1 cellular context compared by ENCODE assay signal in the genomic region with DNA sequence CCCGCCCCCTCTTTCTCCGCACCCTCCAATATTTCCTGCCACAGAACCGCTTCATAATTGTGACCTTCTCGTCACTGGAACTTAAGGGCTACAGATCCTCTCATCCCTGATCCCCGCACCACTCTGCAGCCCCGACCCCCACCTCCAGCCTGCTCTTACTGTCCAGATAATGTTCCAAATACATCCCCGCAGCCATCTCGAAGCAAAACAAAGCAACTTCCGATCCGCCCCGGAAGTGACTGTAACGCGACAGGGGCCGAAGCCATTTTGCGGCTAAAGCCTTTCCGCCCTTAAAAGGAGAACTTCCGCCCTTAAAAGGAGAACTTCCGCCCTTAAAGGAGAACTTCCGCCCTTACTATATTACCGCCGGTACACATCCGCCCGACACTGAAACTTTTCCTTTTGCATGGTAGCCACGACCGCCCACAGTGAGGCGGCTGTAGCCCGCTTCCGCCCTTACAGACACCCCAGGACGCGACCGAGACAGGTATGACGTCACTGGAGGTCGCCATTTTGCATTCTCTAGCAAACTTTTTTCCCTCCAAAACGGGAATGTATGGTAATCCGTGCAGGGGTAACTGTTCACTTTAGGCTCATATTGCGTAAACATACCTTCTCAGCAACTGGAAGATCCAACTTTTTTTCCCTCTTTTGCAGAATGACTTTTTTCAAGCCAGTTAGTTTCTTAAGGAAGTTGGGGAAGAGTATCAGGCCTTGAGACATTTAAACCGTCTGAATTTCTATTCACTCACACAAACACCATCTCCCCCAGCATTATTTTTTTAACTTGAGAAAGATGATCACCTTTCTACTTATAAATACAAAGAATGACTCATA.
TF ChIP-seq lines count a peak whose summit lies in the region.

A gene (minus strand): TSS at position 214 of the 837 bp plus-strand sequence. CDS start 18 bp downstream, at position 196.

TF ChIP-seq in HepG2, 621 proteins besides CTCF, POLR2A, EP300 and RAD21 (continued from another document and continues in another):
- TF ChIP-seq, protein P1, sequence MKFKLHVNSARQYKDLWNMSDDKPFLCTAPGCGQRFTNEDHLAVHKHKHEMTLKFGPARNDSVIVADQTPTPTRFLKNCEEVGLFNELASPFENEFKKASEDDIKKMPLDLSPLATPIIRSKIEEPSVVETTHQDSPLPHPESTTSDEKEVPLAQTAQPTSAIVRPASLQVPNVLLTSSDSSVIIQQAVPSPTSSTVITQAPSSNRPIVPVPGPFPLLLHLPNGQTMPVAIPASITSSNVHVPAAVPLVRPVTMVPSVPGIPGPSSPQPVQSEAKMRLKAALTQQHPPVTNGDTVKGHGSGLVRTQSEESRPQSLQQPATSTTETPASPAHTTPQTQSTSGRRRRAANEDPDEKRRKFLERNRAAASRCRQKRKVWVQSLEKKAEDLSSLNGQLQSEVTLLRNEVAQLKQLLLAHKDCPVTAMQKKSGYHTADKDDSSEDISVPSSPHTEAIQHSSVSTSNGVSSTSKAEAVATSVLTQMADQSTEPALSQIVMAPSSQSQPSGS (CRISPR knock-in tag; IDR thresholded peaks at IDR 0.05), result peak; percentile 99
- TF ChIP-seq ZNF781 (CRISPR knock-in tag; IDR thresholded peaks at IDR 0.05; ENCODE audit: borderline replicate concordance, not compliant biosample characterization) (peak; percentile 68), PAWR (CRISPR knock-in tag; IDR thresholded peaks at IDR 0.05; ENCODE audit: borderline replicate concordance) (no peak), PRPF4 (IDR thresholded peaks at IDR 0.05; ENCODE audit: low read depth, low read length, poor library complexity, severe bottlenecking) (peak; percentile 37), CREM (IDR thresholded peaks at IDR 0.05) (peak; percentile 100), CREM (CRISPR knock-in tag; IDR thresholded peaks at IDR 0.05) (peak; percentile 82), ZSCAN25 (CRISPR knock-in tag; IDR thresholded peaks at IDR 0.05) (peak; percentile 90), RBFOX2 (IDR thresholded peaks at IDR 0.05; ENCODE audit: low read depth, low read length) (peak; percentile 62), ZNF850 (CRISPR knock-in tag; conservative IDR thresholded peaks at IDR 0.05) (no peak), ATAD3A (CRISPR knock-in tag; IDR thresholded peaks at IDR 0.05) (no peak), NCOR1 (IDR thresholded peaks at IDR 0.05; ENCODE audit: borderline replicate concordance, low read length) (peak; percentile 53; the same call in 1 of the 2 replicates), ZNF775 (CRISPR knock-in tag; IDR thresholded peaks at IDR 0.05; ENCODE audit: borderline replicate concordance) (no peak), KLF12 (CRISPR knock-in tag; IDR thresholded peaks at IDR 0.05; ENCODE audit: borderline replicate concordance) (peak; percentile 59; the same call in 1 of the 2 replicates), ZFX (CRISPR knock-in tag; IDR thresholded peaks at IDR 0.05; ENCODE audit: low read depth) (peak; percentile 55; the same call in 1 of the 2 replicates), KMT2B (CRISPR knock-in tag; IDR thresholded peaks at IDR 0.05) (peak; percentile 90), TCF7L2 (IDR thresholded peaks at IDR 0.05; ENCODE audit: low read depth, low read length) (no peak), PHF20 (CRISPR knock-in tag; IDR thresholded peaks at IDR 0.05) (peak; percentile 98), JUND (CRISPR knock-in tag; IDR thresholded peaks at IDR 0.05) (peak; percentile 65), SAP130 (CRISPR knock-in tag; IDR thresholded peaks at IDR 0.05; ENCODE audit: low read depth) (peak; percentile 97), BRD4 (CRISPR knock-in tag; IDR thresholded peaks at IDR 0.05) (peak; percentile 69; the same call in 1 of the 2 replicates), SOX5 (CRISPR knock-in tag; IDR thresholded peaks at IDR 0.05; ENCODE audit: borderline replicate concordance) (peak; percentile 55), SOX6 (IDR thresholded peaks at IDR 0.05) (no peak), SOX6 (CRISPR knock-in tag; IDR thresholded peaks at IDR 0.05) (peak; percentile 62), ZFP1 (CRISPR knock-in tag; IDR thresholded peaks at IDR 0.05) (no peak; the same call in 1 of the 2 replicates), THAP11 (CRISPR knock-in tag; IDR thresholded peaks at IDR 0.05) (peak; percentile 95), RXRA (CRISPR knock-in tag; IDR thresholded peaks at IDR 0.05) (0 out of 2 replicates have a peak, but pooled peaks have one; percentile 45), GABPA (IDR thresholded peaks at IDR 0.05; ENCODE audit: low read depth, low read length) (peak; percentile 93), GABPA (CRISPR knock-in tag; IDR thresholded peaks at IDR 0.05; ENCODE audit: low read depth) (peak; percentile 100), FOXA3 (CRISPR knock-in tag; IDR thresholded peaks at IDR 0.05) (peak; percentile 84), CCAR2 (optimal IDR thresholded peaks at IDR 0.05; ENCODE audit: low read depth, low read length) (no peak), ZSCAN31 (CRISPR knock-in tag; IDR thresholded peaks at IDR 0.05; ENCODE audit: low read depth) (peak; percentile 83; the same call in 1 of the 2 replicates)
- TF ChIP-seq, protein P2, sequence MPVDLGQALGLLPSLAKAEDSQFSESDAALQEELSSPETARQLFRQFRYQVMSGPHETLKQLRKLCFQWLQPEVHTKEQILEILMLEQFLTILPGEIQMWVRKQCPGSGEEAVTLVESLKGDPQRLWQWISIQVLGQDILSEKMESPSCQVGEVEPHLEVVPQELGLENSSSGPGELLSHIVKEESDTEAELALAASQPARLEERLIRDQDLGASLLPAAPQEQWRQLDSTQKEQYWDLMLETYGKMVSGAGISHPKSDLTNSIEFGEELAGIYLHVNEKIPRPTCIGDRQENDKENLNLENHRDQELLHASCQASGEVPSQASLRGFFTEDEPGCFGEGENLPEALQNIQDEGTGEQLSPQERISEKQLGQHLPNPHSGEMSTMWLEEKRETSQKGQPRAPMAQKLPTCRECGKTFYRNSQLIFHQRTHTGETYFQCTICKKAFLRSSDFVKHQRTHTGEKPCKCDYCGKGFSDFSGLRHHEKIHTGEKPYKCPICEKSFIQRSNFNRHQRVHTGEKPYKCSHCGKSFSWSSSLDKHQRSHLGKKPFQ (CRISPR knock-in tag; IDR thresholded peaks at IDR 0.05; ENCODE audit: insufficient replicate concordance), result no peak
- TF ChIP-seq, protein P3, sequence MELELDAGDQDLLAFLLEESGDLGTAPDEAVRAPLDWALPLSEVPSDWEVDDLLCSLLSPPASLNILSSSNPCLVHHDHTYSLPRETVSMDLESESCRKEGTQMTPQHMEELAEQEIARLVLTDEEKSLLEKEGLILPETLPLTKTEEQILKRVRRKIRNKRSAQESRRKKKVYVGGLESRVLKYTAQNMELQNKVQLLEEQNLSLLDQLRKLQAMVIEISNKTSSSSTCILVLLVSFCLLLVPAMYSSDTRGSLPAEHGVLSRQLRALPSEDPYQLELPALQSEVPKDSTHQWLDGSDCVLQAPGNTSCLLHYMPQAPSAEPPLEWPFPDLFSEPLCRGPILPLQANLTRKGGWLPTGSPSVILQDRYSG (CRISPR knock-in tag; IDR thresholded peaks at IDR 0.05), result no peak
- TF ChIP-seq, protein P4, sequence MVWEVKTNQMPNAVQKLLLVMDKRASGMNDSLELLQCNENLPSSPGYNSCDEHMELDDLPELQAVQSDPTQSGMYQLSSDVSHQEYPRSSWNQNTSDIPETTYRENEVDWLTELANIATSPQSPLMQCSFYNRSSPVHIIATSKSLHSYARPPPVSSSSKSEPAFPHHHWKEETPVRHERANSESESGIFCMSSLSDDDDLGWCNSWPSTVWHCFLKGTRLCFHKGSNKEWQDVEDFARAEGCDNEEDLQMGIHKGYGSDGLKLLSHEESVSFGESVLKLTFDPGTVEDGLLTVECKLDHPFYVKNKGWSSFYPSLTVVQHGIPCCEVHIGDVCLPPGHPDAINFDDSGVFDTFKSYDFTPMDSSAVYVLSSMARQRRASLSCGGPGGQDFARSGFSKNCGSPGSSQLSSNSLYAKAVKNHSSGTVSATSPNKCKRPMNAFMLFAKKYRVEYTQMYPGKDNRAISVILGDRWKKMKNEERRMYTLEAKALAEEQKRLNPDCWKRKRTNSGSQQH (CRISPR knock-in tag; IDR thresholded peaks at IDR 0.05; ENCODE audit: low read depth), result peak; percentile 82
- TF ChIP-seq, protein P5, sequence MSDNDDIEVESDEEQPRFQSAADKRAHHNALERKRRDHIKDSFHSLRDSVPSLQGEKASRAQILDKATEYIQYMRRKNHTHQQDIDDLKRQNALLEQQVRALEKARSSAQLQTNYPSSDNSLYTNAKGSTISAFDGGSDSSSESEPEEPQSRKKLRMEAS (IDR thresholded peaks at IDR 0.05), result peak; percentile 80
- TF ChIP-seq, protein P6, sequence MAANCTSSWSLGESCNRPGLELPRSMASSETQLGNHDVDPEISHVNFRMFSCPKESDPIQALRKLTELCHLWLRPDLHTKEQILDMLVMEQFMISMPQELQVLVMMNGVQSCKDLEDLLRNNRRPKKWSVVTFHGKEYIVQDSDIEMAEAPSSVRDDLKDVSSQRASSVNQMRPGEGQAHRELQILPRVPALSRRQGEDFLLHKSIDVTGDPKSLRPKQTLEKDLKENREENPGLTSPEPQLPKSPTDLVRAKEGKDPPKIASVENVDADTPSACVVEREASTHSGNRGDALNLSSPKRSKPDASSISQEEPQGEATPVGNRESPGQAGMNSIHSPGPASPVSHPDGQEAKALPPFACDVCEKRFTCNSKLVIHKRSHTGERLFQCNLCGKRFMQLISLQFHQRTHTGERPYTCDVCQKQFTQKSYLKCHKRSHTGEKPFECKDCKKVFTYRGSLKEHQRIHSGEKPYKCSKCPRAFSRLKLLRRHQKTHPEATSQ (CRISPR knock-in tag; IDR thresholded peaks at IDR 0.05; ENCODE audit: borderline replicate concordance), result 0 out of 2 replicates have a peak, but pooled peaks have one; percentile 19
- TF ChIP-seq, protein P7, sequence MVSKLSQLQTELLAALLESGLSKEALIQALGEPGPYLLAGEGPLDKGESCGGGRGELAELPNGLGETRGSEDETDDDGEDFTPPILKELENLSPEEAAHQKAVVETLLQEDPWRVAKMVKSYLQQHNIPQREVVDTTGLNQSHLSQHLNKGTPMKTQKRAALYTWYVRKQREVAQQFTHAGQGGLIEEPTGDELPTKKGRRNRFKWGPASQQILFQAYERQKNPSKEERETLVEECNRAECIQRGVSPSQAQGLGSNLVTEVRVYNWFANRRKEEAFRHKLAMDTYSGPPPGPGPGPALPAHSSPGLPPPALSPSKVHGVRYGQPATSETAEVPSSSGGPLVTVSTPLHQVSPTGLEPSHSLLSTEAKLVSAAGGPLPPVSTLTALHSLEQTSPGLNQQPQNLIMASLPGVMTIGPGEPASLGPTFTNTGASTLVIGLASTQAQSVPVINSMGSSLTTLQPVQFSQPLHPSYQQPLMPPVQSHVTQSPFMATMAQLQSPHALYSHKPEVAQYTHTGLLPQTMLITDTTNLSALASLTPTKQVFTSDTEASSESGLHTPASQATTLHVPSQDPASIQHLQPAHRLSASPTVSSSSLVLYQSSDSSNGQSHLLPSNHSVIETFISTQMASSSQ (IDR thresholded peaks at IDR 0.05; ENCODE audit: low read depth), result 0 out of 2 replicates have a peak, but pooled peaks have one; percentile 27
- TF ChIP-seq, protein P7 (CRISPR knock-in tag; IDR thresholded peaks at IDR 0.05; ENCODE audit: borderline replicate concordance), result peak; percentile 29; the same call in 1 of the 2 replicates
- TF ChIP-seq, protein P8, sequence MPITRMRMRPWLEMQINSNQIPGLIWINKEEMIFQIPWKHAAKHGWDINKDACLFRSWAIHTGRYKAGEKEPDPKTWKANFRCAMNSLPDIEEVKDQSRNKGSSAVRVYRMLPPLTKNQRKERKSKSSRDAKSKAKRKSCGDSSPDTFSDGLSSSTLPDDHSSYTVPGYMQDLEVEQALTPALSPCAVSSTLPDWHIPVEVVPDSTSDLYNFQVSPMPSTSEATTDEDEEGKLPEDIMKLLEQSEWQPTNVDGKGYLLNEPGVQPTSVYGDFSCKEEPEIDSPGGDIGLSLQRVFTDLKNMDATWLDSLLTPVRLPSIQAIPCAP (CRISPR knock-in tag; IDR thresholded peaks at IDR 0.05; ENCODE audit: low read depth), result no peak
- TF ChIP-seq, protein P9, sequence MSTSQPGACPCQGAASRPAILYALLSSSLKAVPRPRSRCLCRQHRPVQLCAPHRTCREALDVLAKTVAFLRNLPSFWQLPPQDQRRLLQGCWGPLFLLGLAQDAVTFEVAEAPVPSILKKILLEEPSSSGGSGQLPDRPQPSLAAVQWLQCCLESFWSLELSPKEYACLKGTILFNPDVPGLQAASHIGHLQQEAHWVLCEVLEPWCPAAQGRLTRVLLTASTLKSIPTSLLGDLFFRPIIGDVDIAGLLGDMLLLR (CRISPR knock-in tag; IDR thresholded peaks at IDR 0.05), result peak; percentile 58; the same call in 1 of the 2 replicates
- TF ChIP-seq, protein P10, sequence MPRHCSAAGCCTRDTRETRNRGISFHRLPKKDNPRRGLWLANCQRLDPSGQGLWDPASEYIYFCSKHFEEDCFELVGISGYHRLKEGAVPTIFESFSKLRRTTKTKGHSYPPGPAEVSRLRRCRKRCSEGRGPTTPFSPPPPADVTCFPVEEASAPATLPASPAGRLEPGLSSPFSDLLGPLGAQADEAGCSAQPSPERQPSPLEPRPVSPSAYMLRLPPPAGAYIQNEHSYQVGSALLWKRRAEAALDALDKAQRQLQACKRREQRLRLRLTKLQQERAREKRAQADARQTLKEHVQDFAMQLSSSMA (CRISPR knock-in tag; IDR thresholded peaks at IDR 0.05), result peak; percentile 99
- TF ChIP-seq, protein P11, sequence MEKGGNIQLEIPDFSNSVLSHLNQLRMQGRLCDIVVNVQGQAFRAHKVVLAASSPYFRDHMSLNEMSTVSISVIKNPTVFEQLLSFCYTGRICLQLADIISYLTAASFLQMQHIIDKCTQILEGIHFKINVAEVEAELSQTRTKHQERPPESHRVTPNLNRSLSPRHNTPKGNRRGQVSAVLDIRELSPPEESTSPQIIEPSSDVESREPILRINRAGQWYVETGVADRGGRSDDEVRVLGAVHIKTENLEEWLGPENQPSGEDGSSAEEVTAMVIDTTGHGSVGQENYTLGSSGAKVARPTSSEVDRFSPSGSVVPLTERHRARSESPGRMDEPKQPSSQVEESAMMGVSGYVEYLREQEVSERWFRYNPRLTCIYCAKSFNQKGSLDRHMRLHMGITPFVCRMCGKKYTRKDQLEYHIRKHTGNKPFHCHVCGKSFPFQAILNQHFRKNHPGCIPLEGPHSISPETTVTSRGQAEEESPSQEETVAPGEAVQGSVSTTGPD (CRISPR knock-in tag; IDR thresholded peaks at IDR 0.05), result no peak
